ENCODE assay signal across 14 cellular contexts in the genomic region with DNA sequence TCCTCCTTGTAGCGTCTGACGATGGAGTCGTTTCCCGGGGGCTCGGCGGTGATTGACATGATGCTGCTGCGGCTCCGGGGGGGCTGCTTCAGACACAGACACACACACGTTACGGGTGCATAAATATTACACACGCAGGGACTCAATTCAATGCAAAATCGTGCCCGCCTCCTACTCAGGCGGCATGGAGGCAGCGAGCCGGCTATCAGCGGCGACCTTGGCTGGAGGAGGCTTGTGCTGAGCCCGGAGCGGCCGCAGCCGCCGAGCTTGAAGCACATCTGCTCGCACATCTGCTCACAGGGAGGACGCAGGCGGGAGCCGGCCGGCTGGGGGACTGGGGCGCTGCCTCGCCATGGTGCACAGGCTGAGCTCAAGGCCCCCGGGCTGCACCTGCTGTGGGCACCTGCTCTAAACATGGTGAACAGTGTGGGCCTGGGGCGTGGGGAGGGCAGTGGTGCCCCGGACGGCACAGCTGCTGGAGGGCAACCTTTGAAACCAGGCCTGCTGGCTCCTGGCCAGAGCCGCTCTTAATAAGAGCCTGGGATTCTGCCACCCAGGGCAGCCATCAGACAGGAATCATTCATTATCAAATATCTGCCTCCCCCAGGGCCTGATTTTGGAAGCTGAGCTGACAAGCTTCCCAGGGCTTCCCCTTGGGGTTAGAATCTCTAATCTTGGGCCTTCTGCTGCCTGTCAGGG.
DNase-seq lines count a peak whose midpoint lies in the region; ATAC-seq and TF ChIP-seq lines count a peak whose summit lies in the region.
"Had no signal": no experiment of that assay in that cellular context is flagged by ENCODE, and none has a peak within 500 bp of the region (broad histone marks: within the 10 kb centered on the region; RNA-seq: fewer than 3 reads in every experiment).

No MANE protein-coding gene starts in this region.

- POLR2A ChIA-PET in activated CD8-positive, alpha-beta T cell treated with anti-CD3 and anti-CD28 coated beads for 36 hours (lab: Charles Lee): no interaction called here

- H3K4me3 Mint-ChIP-seq in T-helper 17 cell (no peak overlapping the region), neural progenitor cell (no peak overlapping the region)
- H3K4me3 Mint-ChIP-seq in activated CD8-positive, alpha-beta T cell treated with anti-CD3 and anti-CD28 coated beads for 36 hours: no peak overlapping the region
- H3K4me3 Mint-ChIP-seq: CD4-positive, CD25-positive, alpha-beta regulatory T cell had no signal

- ATAC-seq in T-helper 17 cell (no peak), GM18858 (IDR thresholded peaks at IDR 0.05; ENCODE audit: unreplicated experiment) (no peak)
- no peak for ATAC-seq in activated CD8-positive, alpha-beta T cell treated with anti-CD3 and anti-CD28 coated beads for 36 hours
- ATAC-seq: Panc1 had no signal

- H3K9me3 ChIP-seq in T-helper 17 cell (ENCODE audit: control insufficient read depth, low read length, poor library complexity, severe bottlenecking) (no peaks in the 10 kb centered on the region), neural progenitor cell (ENCODE audit: low read depth) (no peaks in the 10 kb centered on the region)

- peak overlapping the region; percentile 32 for H3K27ac Mint-ChIP-seq in T-helper 17 cell
- no peak overlapping the region for H3K27ac Mint-ChIP-seq in neural progenitor cell
- H3K27ac Mint-ChIP-seq in activated CD8-positive, alpha-beta T cell treated with anti-CD3 and anti-CD28 coated beads for 36 hours: no peak overlapping the region
- H3K27ac Mint-ChIP-seq: CD4-positive, CD25-positive, alpha-beta regulatory T cell had no signal

- H3K4me1 Mint-ChIP-seq in T-helper 17 cell (peaks cover 6% of the 10 kb centered on the region), neural progenitor cell (peaks cover 12% of the 10 kb centered on the region)
- peaks cover 2% of the 10 kb centered on the region for H3K4me1 Mint-ChIP-seq in activated CD8-positive, alpha-beta T cell treated with anti-CD3 and anti-CD28 coated beads for 36 hours (ENCODE audit: low read depth)

- H3K4me2 ChIP-seq in neural progenitor cell: no peak overlapping the region

- H3K27ac ChIP-seq in neural progenitor cell: no peak overlapping the region
- H3K27ac ChIP-seq: brain microvascular endothelial cell, VCaP had no signal

- H4K20me1 ChIP-seq in neural progenitor cell (ENCODE audit: low read depth): no peaks in the 10 kb centered on the region

- H3K36me3 ChIP-seq in neural progenitor cell: no peaks in the 10 kb centered on the region
- H3K36me3 ChIP-seq: brain microvascular endothelial cell had no signal

- H3K4me1 ChIP-seq in neural progenitor cell: no peaks in the 10 kb centered on the region

- TF ChIP-seq CTCF in neural progenitor cell (IDR thresholded peaks at IDR 0.05): no peak
- TF ChIP-seq CTCF in activated CD8-positive, alpha-beta T cell treated with anti-CD3 and anti-CD28 coated beads for 36 hours (IDR thresholded peaks at IDR 0.05): no peak

- CTCF ChIA-PET in activated CD8-positive, alpha-beta T cell treated with anti-CD3 and anti-CD28 coated beads for 36 hours (lab: Charles Lee): interaction anchor here (0.6 kb wide), 1 partner anchor 127 kb away, joined by 3 read pairs; no protein-coding TSS in a partner anchor

- H2AFZ ChIP-seq in neural progenitor cell (replicated peaks): no peak overlapping the region

- H3F3A ChIP-seq in neural progenitor cell (ENCODE audit: low read depth): no peaks in the 10 kb centered on the region

- H3K4me3 ChIP-seq in neural progenitor cell: no peak overlapping the region

- H3K27me3 Mint-ChIP-seq in T-helper 17 cell (no peaks in the 10 kb centered on the region), neural progenitor cell (ENCODE audit: insufficient read depth, low read depth) (peaks cover 9% of the 10 kb centered on the region)
- no peaks in the 10 kb centered on the region for H3K27me3 Mint-ChIP-seq in activated CD8-positive, alpha-beta T cell treated with anti-CD3 and anti-CD28 coated beads for 36 hours
- H3K27me3 Mint-ChIP-seq: CD4-positive, CD25-positive, alpha-beta regulatory T cell had no signal

- peak; percentile 95 for DNase-seq in DMS 273 (lab: John Stamatoyannopoulos, UW; ENCODE audit: unreplicated experiment)
- DNase-seq in NCI-H146 (lab: John Stamatoyannopoulos, UW): peak; percentile 85
- no peak for DNase-seq in T-helper 17 cell
- no peak for DNase-seq in neural progenitor cell (ENCODE audit: low spot score)
- DNase-seq in activated CD8-positive, alpha-beta T cell treated with anti-CD3 and anti-CD28 coated beads for 36 hours: no peak
- no peak for DNase-seq in activated CD8-positive, alpha-beta memory T cell treated with anti-CD3 and anti-CD28 coated beads, Interleukin-2, amount 50 U/mL, for 4 hours
- DNase-seq in NOMO-1 treated with DMSO at 0.1 percent for 48 hours (lab: John Stamatoyannopoulos, UW; ENCODE audit: unreplicated experiment): no peak
- DNase-seq: brain microvascular endothelial cell; CD4-positive, CD25-positive, alpha-beta regulatory T cell; MV-4-11; stimulated activated CD4-positive, alpha-beta T cell treated with anti-CD3 and anti-CD28 coated beads, Interleukin-4, amount 100 ng/mL, for 4 hours had no signal

- H3K36me3 Mint-ChIP-seq in T-helper 17 cell (ENCODE audit: low read depth) (peaks cover 3% of the 10 kb centered on the region), neural progenitor cell (no peaks in the 10 kb centered on the region)
- H3K36me3 Mint-ChIP-seq in activated CD8-positive, alpha-beta T cell treated with anti-CD3 and anti-CD28 coated beads for 36 hours (ENCODE audit: low read depth): peaks cover 36% of the 10 kb centered on the region

- H3K9ac ChIP-seq in neural progenitor cell: peak overlapping the region; percentile 58

- no peaks in the 10 kb centered on the region for H3K79me2 ChIP-seq in neural progenitor cell (ENCODE audit: low read depth)

- no peaks in the 10 kb centered on the region for H3K9me3 Mint-ChIP-seq in neural progenitor cell
- H3K9me3 Mint-ChIP-seq in activated CD8-positive, alpha-beta T cell treated with anti-CD3 and anti-CD28 coated beads for 36 hours: no peaks in the 10 kb centered on the region

- H3K27me3 ChIP-seq in neural progenitor cell: no peaks in the 10 kb centered on the region

- intact Hi-C loops in activated CD8-positive, alpha-beta T cell treated with anti-CD3 and anti-CD28 coated beads for 36 hours (cut with micrococcal nuclease): no loop called here

Comparison
In these comparisons a context has a peak if more than half of its experiments do, and no peak if none do; other contexts are left out.
1. DNase-seq: peak in DMS 273 (single experiment) and NCI-H146 (single experiment); none in T-helper 17 cell (0 of 3), neural progenitor cell (single experiment), activated CD8-positive, alpha-beta T cell treated with anti-CD3 and anti-CD28 coated beads for 36 hours (single experiment), activated CD8-positive, alpha-beta memory T cell treated with anti-CD3 and anti-CD28 coated beads, Interleukin-2, amount 50 U/mL, for 4 hours (single experiment) and NOMO-1 treated with DMSO at 0.1 percent for 48 hours (single experiment).